ENCODE assay signal across 13 cellular contexts in the genomic region with DNA sequence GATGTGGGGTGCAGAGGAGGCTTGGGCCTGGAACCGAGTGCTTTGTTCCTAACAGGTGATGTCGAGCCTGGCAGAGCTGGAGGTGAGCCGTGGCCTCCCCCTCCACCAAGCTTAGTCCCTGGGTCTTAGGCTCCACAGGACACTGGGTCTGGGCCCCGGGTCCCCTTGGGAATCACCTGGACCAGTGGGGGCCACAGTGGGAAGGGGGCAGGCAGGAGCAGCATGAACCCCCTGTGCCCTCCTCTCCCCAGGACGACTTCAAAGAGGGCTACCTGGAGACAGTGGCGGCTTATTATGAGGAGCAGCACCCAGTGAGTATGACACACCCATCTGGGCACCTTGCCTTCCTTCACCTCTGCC. TPM values are rescaled to one million over a fixed set of nuclear protein-coding genes. Genes with fewer than 3 reads are reported as not detected.
A peak's percentile ranks its signal among the peaks of the same experiment; 100 is the strongest.
DNase-seq lines count a peak whose midpoint lies in the region; ATAC-seq and TF ChIP-seq lines count a peak whose summit lies in the region.
"Had no signal": no experiment of that assay in that cellular context is flagged by ENCODE, and none has a peak within 500 bp of the region (broad histone marks: within the 10 kb centered on the region; RNA-seq: fewer than 3 reads in every experiment).

No MANE protein-coding gene starts in this region.

- H3K27me3 Mint-ChIP-seq in CD4-positive, CD25-positive, alpha-beta regulatory T cell, result no peaks in the 10 kb centered on the region
- no peaks in the 10 kb centered on the region for H3K27me3 Mint-ChIP-seq in activated naive CD8-positive, alpha-beta T cell treated with anti-CD3 and anti-CD28 coated beads, Interleukin-2, amount 10 ng/mL, durations not matched to agents 7 days and 5 days
- peaks cover 4% of the 10 kb centered on the region for H3K27me3 Mint-ChIP-seq in nephron (ENCODE audit: low read depth)

- peak overlapping the region; percentile 87 for H3K4me3 ChIP-seq in CD4-positive, CD25-positive, alpha-beta regulatory T cell (ENCODE audit: low read depth, low read length)
- peak overlapping the region; percentile 58 for H3K4me3 ChIP-seq in GM12865 (ENCODE audit: low read depth, low read length)
- no peak overlapping the region for H3K4me3 ChIP-seq in dorsolateral prefrontal cortex
- H3K4me3 ChIP-seq: mucosa of descending colon, PC-9 had no signal

- DNase-seq in CD4-positive, CD25-positive, alpha-beta regulatory T cell, result peak in 2 of 3 donors; percentile 20 to 48
- no peak for DNase-seq in GM12865 (ENCODE audit: low read depth)
- no peak for DNase-seq in activated naive CD8-positive, alpha-beta T cell treated with anti-CD3 and anti-CD28 coated beads, Interleukin-2, amount 10 ng/mL, durations not matched to agents 7 days and 5 days
- DNase-seq in NCI-H2227 treated with DMSO at 0.1 percent for 48 hours (lab: John Stamatoyannopoulos, UW), result no peak
- DNase-seq in dorsolateral prefrontal cortex, result no peak
- no peak for DNase-seq in mesenteric fat pad (ENCODE audit: low spot score)
- DNase-seq: anterior cingulate cortex, MV-4-11, NCI-H226, retina had no signal

- peak; percentile 13 to 23 for ATAC-seq in CD4-positive, CD25-positive, alpha-beta regulatory T cell (ENCODE audit: low read depth in 2 of 2)
- no peak for ATAC-seq in activated naive CD8-positive, alpha-beta T cell treated with anti-CD3 and anti-CD28 coated beads, Interleukin-2, amount 10 ng/mL, durations not matched to agents 7 days and 5 days (ENCODE audit: low read depth)
- ATAC-seq: mucosa of descending colon had no signal

- peak overlapping the region; percentile 96 for H3K27ac ChIP-seq in CD4-positive, CD25-positive, alpha-beta regulatory T cell (ENCODE audit: insufficient read depth, low read length, poor library complexity, severe bottlenecking)
- H3K27ac ChIP-seq in dorsolateral prefrontal cortex, result no peak overlapping the region
- H3K27ac ChIP-seq: PC-9 had no signal

- peaks cover 35% of the 10 kb centered on the region for H3K36me3 Mint-ChIP-seq in CD4-positive, CD25-positive, alpha-beta regulatory T cell
- peaks cover 49% of the 10 kb centered on the region for H3K36me3 Mint-ChIP-seq in activated naive CD8-positive, alpha-beta T cell treated with anti-CD3 and anti-CD28 coated beads, Interleukin-2, amount 10 ng/mL, durations not matched to agents 7 days and 5 days
- H3K36me3 Mint-ChIP-seq in nephron (ENCODE audit: low read depth), result no peaks in the 10 kb centered on the region

- H3K36me3 ChIP-seq in CD4-positive, CD25-positive, alpha-beta regulatory T cell (ENCODE audit: control insufficient read depth, insufficient read depth, low read length), result peaks cover 26% of the 10 kb centered on the region

- H3K4me1 ChIP-seq in CD4-positive, CD25-positive, alpha-beta regulatory T cell (ENCODE audit: control insufficient read depth, insufficient read depth, low read length, poor library complexity, severe bottlenecking), result peaks cover 87% of the 10 kb centered on the region

- peak overlapping the region; percentile 98 to 99 (median 98) for H3K27ac Mint-ChIP-seq in CD4-positive, CD25-positive, alpha-beta regulatory T cell
- H3K27ac Mint-ChIP-seq in activated naive CD8-positive, alpha-beta T cell treated with anti-CD3 and anti-CD28 coated beads, Interleukin-2, amount 10 ng/mL, durations not matched to agents 7 days and 5 days, result peak overlapping the region; percentile 98
- no peak overlapping the region for H3K27ac Mint-ChIP-seq in nephron

- TF ChIP-seq CTCF in GM12865 (IDR thresholded peaks at IDR 0.05; ENCODE audit: insufficient read depth, low read depth, low read length, missing control alignments), result no peak
- TF ChIP-seq CTCF in nephron (IDR thresholded peaks at IDR 0.05; ENCODE audit: unreplicated experiment in 3 of 3), result no peak
- no peak for TF ChIP-seq CTCF in dorsolateral prefrontal cortex (IDR thresholded peaks at IDR 0.05 in 54 of 56, conservative IDR thresholded peaks at IDR 0.05 in 2 of 56; ENCODE audit: low read depth in 1 of 56, partially characterized antibody in 56 of 56)

- POLR2A ChIA-PET in activated naive CD8-positive, alpha-beta T cell treated with anti-CD3 and anti-CD28 coated beads, Interleukin-2, amount 10 ng/mL, durations not matched to agents 7 days and 5 days (lab: Charles Lee), result interaction anchor here (0.7 to 8.7 kb wide), 10 partner anchors 8 to 67 kb away, joined by 3 to 143 read pairs (median 7); partner anchors contain the start of gene ZNF213

- H3K9me3 Mint-ChIP-seq in CD4-positive, CD25-positive, alpha-beta regulatory T cell, result peaks cover 0 to 2% (median 0%) of the 10 kb centered on the region in 7 donors
- H3K9me3 Mint-ChIP-seq in activated naive CD8-positive, alpha-beta T cell treated with anti-CD3 and anti-CD28 coated beads, Interleukin-2, amount 10 ng/mL, durations not matched to agents 7 days and 5 days, result no peaks in the 10 kb centered on the region
- H3K9me3 Mint-ChIP-seq in nephron, result no peaks in the 10 kb centered on the region

- H3K9me3 ChIP-seq in CD4-positive, CD25-positive, alpha-beta regulatory T cell (ENCODE audit: control insufficient read depth in 2 of 2, low read length in 2 of 2), result no peaks in the 10 kb centered on the region
- H3K9me3 ChIP-seq: mucosa of descending colon had no signal

- intact Hi-C loops in dorsolateral prefrontal cortex (cut with DNase I), result no loop called here

- peaks cover 7 to 78% (median 46%) of the 10 kb centered on the region in 4 donors for H3K4me1 Mint-ChIP-seq in CD4-positive, CD25-positive, alpha-beta regulatory T cell
- peaks cover 56% of the 10 kb centered on the region for H3K4me1 Mint-ChIP-seq in activated naive CD8-positive, alpha-beta T cell treated with anti-CD3 and anti-CD28 coated beads, Interleukin-2, amount 10 ng/mL, durations not matched to agents 7 days and 5 days
- H3K4me1 Mint-ChIP-seq in nephron, result peaks cover 25% of the 10 kb centered on the region

- H3K4me3 Mint-ChIP-seq in CD4-positive, CD25-positive, alpha-beta regulatory T cell, result peak overlapping the region; percentile 98 to 100 (median 99)
- peak overlapping the region; percentile 99 for H3K4me3 Mint-ChIP-seq in activated naive CD8-positive, alpha-beta T cell treated with anti-CD3 and anti-CD28 coated beads, Interleukin-2, amount 10 ng/mL, durations not matched to agents 7 days and 5 days
- peak overlapping the region in 2 of 3 experiments; percentile 26 to 72 for H3K4me3 Mint-ChIP-seq in nephron

- no peaks in the 10 kb centered on the region for H3K27me3 ChIP-seq in CD4-positive, CD25-positive, alpha-beta regulatory T cell (ENCODE audit: control insufficient read depth, insufficient read depth, low read length)
- H3K27me3 ChIP-seq in dorsolateral prefrontal cortex, result peaks cover 0 to 6% (median 0%) of the 10 kb centered on the region in 45 donors

RNA-seq across cellular contexts. Expression of gene IL32, which starts 2.5 kb away (rescaled TPM):
- total RNA-seq in CD4-positive, CD25-positive, alpha-beta regulatory T cell, result 1,611 TPM
- 1,000 to 10,000 TPM; 3,219 to 6,021 (median 4,004) TPM for polyA plus RNA-seq in CD4-positive, CD25-positive, alpha-beta regulatory T cell
- 1,000 to 10,000 TPM; 2,319 to 2,425 TPM for total RNA-seq in activated naive CD8-positive, alpha-beta T cell treated with anti-CD3 and anti-CD28 coated beads, Interleukin-2, amount 10 ng/mL, durations not matched to agents 7 days and 5 days
- 10 to 100 TPM in 42 of 120 experiments, 1 to 10 TPM in 78; 1.7 to 41.8 (median 8.0) TPM for total RNA-seq in dorsolateral prefrontal cortex
- 36.0 TPM for total RNA-seq in mesenteric fat pad

RNA-seq across cellular contexts. Expression of gene MMP25, which starts 21.5 kb away (rescaled TPM):
- total RNA-seq in CD4-positive, CD25-positive, alpha-beta regulatory T cell, result 1.6 TPM
- 1 to 10 TPM in 1 of 4 donors, under 1 TPM in 2, not detected in 1; 0.16 to 1.0 (median 0.29) TPM for polyA plus RNA-seq in CD4-positive, CD25-positive, alpha-beta regulatory T cell
- total RNA-seq in activated naive CD8-positive, alpha-beta T cell treated with anti-CD3 and anti-CD28 coated beads, Interleukin-2, amount 10 ng/mL, durations not matched to agents 7 days and 5 days, result 10 to 100 TPM; 49.3 to 60.4 TPM
- total RNA-seq in dorsolateral prefrontal cortex (1 to 10 TPM in 38 of 120 experiments, under 1 TPM in 76, not detected in 6; 0.12 to 7.8 (median 0.77) TPM), mesenteric fat pad (21.6 TPM)

RNA-seq across cellular contexts. Expression of gene BICDL2, which starts 31.2 kb away (rescaled TPM):
- total RNA-seq in CD4-positive, CD25-positive, alpha-beta regulatory T cell, result not detected
- polyA plus RNA-seq in CD4-positive, CD25-positive, alpha-beta regulatory T cell, result not detected
- total RNA-seq in activated naive CD8-positive, alpha-beta T cell treated with anti-CD3 and anti-CD28 coated beads, Interleukin-2, amount 10 ng/mL, durations not matched to agents 7 days and 5 days, result 1 to 10 TPM; 1.6 TPM
- 1 to 10 TPM in 36 of 120 experiments, under 1 TPM in 81, not detected in 3; 0.25 to 2.6 (median 0.84) TPM for total RNA-seq in dorsolateral prefrontal cortex
- total RNA-seq in mesenteric fat pad, result not detected

RNA-seq across cellular contexts. Expression of gene ZSCAN10, which starts 31.2 kb away (rescaled TPM):
- 0.81 TPM for total RNA-seq in CD4-positive, CD25-positive, alpha-beta regulatory T cell
- not detected for polyA plus RNA-seq in CD4-positive, CD25-positive, alpha-beta regulatory T cell
- under 1 TPM; 0.37 to 0.39 TPM for total RNA-seq in activated naive CD8-positive, alpha-beta T cell treated with anti-CD3 and anti-CD28 coated beads, Interleukin-2, amount 10 ng/mL, durations not matched to agents 7 days and 5 days
- under 1 TPM in 8 of 120 experiments, not detected in 112; 0.28 to 0.84 (median 0.41) TPM for total RNA-seq in dorsolateral prefrontal cortex
- not detected for total RNA-seq in mesenteric fat pad
- total RNA-seq: mucosa of descending colon, PC-9 had no signal

RNA-seq across cellular contexts. Expression of gene THOC6, which starts 44.1 kb away (rescaled TPM):
- 16.2 TPM for total RNA-seq in CD4-positive, CD25-positive, alpha-beta regulatory T cell
- polyA plus RNA-seq in CD4-positive, CD25-positive, alpha-beta regulatory T cell, result 10 to 100 TPM; 37.1 to 49.2 (median 41.0) TPM
- total RNA-seq in activated naive CD8-positive, alpha-beta T cell treated with anti-CD3 and anti-CD28 coated beads, Interleukin-2, amount 10 ng/mL, durations not matched to agents 7 days and 5 days, result 10 to 100 TPM; 36.3 to 36.9 TPM
- total RNA-seq in dorsolateral prefrontal cortex (10 to 100 TPM in 31 of 120 experiments, 1 to 10 TPM in 89; 4.3 to 13.3 (median 8.8) TPM), mesenteric fat pad (20.6 TPM)

Comparison
In these comparisons a context has a peak if more than half of its experiments do, and no peak if none do; other contexts are left out.
1. DNase-seq: peak in CD4-positive, CD25-positive, alpha-beta regulatory T cell (2 of 3); none in GM12865 (single experiment), activated naive CD8-positive, alpha-beta T cell treated with anti-CD3 and anti-CD28 coated beads, Interleukin-2, amount 10 ng/mL, durations not matched to agents 7 days and 5 days (single experiment), NCI-H2227 treated with DMSO at 0.1 percent for 48 hours (single experiment), dorsolateral prefrontal cortex (0 of 10) and mesenteric fat pad (single experiment).
2. H3K4me3 ChIP-seq: peak in CD4-positive, CD25-positive, alpha-beta regulatory T cell (single experiment) and GM12865 (single experiment); none in dorsolateral prefrontal cortex (0 of 59).
3. H3K27ac Mint-ChIP-seq: peak in CD4-positive, CD25-positive, alpha-beta regulatory T cell (3 of 3) and activated naive CD8-positive, alpha-beta T cell treated with anti-CD3 and anti-CD28 coated beads, Interleukin-2, amount 10 ng/mL, durations not matched to agents 7 days and 5 days (single experiment); none in nephron (0 of 3).
4. H3K4me3 Mint-ChIP-seq: peak in every context shown above with its lines; median percentile 99 in CD4-positive, CD25-positive, alpha-beta regulatory T cell; 99 in activated naive CD8-positive, alpha-beta T cell treated with anti-CD3 and anti-CD28 coated beads, Interleukin-2, amount 10 ng/mL, durations not matched to agents 7 days and 5 days; 49 in nephron.
5. RNA of gene IL32, which starts 2.5 kb away (total RNA-seq): 2,319 to 2,425 TPM in activated naive CD8-positive, alpha-beta T cell treated with anti-CD3 and anti-CD28 coated beads, Interleukin-2, amount 10 ng/mL, durations not matched to agents 7 days and 5 days and 1,611 TPM in CD4-positive, CD25-positive, alpha-beta regulatory T cell (single experiment); 36.0 TPM in mesenteric fat pad (single experiment) and 1.7 to 41.8 TPM in dorsolateral prefrontal cortex; every median in the first group is over 10 times any median in the second.